In the genomic region with DNA sequence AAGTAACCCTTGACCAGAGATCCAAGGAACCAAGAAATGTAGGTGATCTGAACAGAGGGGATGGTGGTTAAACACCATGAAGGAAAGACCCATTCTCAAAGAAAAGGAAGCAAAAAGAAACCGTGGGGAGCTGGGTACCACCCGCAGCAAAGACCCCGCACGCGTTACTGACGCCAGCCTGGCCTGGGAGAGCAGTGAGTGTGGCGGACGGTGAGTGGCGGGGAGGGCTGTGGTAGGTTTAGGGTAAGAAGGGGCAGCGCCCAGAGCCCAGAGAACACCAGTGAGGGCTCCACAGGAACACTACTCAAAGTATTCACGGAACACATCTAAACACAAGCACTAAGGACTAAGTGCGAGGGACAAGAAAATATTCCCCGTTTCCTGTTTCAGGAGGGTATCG, we compare ENCODE assay signal across 1 cellular context.
TF ChIP-seq lines count a peak whose summit lies in the region.

No MANE protein-coding gene starts in this region.

TF ChIP-seq in IMR-90, 13 proteins besides CTCF, POLR2A, EP300 and RAD21:
- no peak for TF ChIP-seq MXI1 (IDR thresholded peaks at IDR 0.05; ENCODE audit: borderline replicate concordance, low read depth, low read length)
- TF ChIP-seq BHLHE40 (IDR thresholded peaks at IDR 0.05; ENCODE audit: low read depth, low read length): no peak
- no peak for TF ChIP-seq NFE2L2 (IDR thresholded peaks at IDR 0.05; ENCODE audit: low read depth, low read length)
- TF ChIP-seq, protein P1, sequence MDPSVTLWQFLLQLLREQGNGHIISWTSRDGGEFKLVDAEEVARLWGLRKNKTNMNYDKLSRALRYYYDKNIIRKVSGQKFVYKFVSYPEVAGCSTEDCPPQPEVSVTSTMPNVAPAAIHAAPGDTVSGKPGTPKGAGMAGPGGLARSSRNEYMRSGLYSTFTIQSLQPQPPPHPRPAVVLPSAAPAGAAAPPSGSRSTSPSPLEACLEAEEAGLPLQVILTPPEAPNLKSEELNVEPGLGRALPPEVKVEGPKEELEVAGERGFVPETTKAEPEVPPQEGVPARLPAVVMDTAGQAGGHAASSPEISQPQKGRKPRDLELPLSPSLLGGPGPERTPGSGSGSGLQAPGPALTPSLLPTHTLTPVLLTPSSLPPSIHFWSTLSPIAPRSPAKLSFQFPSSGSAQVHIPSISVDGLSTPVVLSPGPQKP (IDR thresholded peaks at IDR 0.05; ENCODE audit: borderline replicate concordance, low read depth, low read length): no peak
